Comparison of ENCODE assay signal across 11 cellular contexts in the genomic region with DNA sequence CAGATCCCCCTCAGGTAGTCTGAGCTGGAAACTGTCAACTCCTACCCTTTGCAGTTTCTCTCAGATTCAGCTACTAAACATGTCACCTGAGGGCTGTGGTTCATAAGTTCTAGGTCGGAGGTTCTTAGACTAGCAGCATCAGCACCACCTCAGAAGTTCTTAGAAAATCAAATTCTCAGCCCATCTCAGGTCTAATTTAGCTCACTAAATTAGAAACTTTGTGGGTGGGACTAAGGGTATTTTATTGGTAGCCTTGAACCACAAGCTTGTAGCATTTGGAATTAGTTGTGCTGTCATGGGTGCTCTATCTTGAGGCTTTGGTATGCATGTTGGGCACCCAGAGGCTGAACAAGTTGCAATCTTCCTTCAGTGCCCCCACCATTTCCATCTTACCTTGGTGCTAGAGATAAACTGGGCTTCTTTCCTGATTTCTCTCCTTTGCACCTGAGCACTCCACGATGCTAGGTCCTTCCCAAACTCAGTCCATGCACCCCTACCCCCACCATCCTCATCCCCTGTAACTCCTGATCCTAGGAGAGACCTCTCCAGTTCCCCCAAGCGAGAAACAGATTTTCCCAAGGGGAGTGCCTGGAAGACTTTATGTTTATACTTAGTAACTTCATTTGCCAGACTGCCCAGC. TPM values are rescaled to one million over a fixed set of nuclear protein-coding genes. Genes with fewer than 3 reads are reported as not detected.
DNase-seq lines count a peak whose midpoint lies in the region; ATAC-seq, FAIRE-seq and TF ChIP-seq lines count a peak whose summit lies in the region.
"Had no signal": no experiment of that assay in that cellular context is flagged by ENCODE, and none has a peak within 500 bp of the region (broad histone marks: within the 10 kb centered on the region; RNA-seq: fewer than 3 reads in every experiment).

No MANE protein-coding gene starts in this region.

- H4K8ac ChIP-seq in H1 (ENCODE audit: extremely low read depth, insufficient read depth, low read length) = no peak overlapping the region

- H3K18ac ChIP-seq in H1 (ENCODE audit: extremely low read depth, low read length) = no peak overlapping the region

- H3K23me2 ChIP-seq in H1 (ENCODE audit: low read depth, low read length) = no peaks in the 10 kb centered on the region

- no peak for DNase-seq in activated T-cell treated with anti-CD3 and anti-CD28 coated beads, Interleukin-2, amount 50 U/mL, for 24 hours
- no peak for DNase-seq in activated T-cell treated with anti-CD3 and anti-CD28 coated beads for 4 hours
- DNase-seq in T-cell = no peak
- no peak for DNase-seq in H1 (ENCODE audit: low read depth in 1 of 2, low spot score in 2 of 2)
- DNase-seq in stimulated activated naive B cell treated with anti-CD40 and anti-IgM and Interleukin-4, amounts not matched to agents 10 μg/mL and 1 μg/mL and 100 μg/mL, for 72 hours = no peak
- DNase-seq in T-helper 9 cell = no peak
- DNase-seq in kidney tubule cell (ENCODE audit: low spot score) = no peak
- DNase-seq: NCI-H1436, NCI-H774 had no signal

- no peak overlapping the region for H2BK5ac ChIP-seq in H1 (ENCODE audit: low read depth, low read length)

- H3K4me3 Mint-ChIP-seq in activated T-cell treated with anti-CD3 and anti-CD28 coated beads, Interleukin-2, amount 50 U/mL, for 24 hours = peak overlapping the region; percentile 26
- peak overlapping the region in 1 of 3 donors; percentile 43 for H3K4me3 Mint-ChIP-seq in T-cell
- H3K4me3 Mint-ChIP-seq in stimulated activated naive B cell treated with anti-CD40 and anti-IgM and Interleukin-4, amounts not matched to agents 10 μg/mL and 1 μg/mL and 100 μg/mL, for 72 hours = peak overlapping the region; percentile 5 to 15

- H3K4me1 ChIP-seq in H1 (replicated peaks in 1 of 4; ENCODE audit: control insufficient read depth in 3 of 4, insufficient read depth in 4 of 4, low read length in 3 of 4) = peaks cover 0 to 4% (median 2%) of the 10 kb centered on the region in 4 experiments; a peak in 2 of 7 replicates

- no peak overlapping the region for H3K9ac ChIP-seq in H1 (replicated peaks in 1 of 4; ENCODE audit: extremely low read depth in 1 of 4, low read depth in 3 of 4, low read length in 3 of 4)

- H2BK120ac ChIP-seq in H1 (replicated peaks; ENCODE audit: low read depth, low read length) = no peak overlapping the region

- no peak overlapping the region for H2BK12ac ChIP-seq in H1 (ENCODE audit: low read depth, low read length)

- no peaks in the 10 kb centered on the region for H3K27me3 Mint-ChIP-seq in activated T-cell treated with anti-CD3 and anti-CD28 coated beads, Interleukin-2, amount 50 U/mL, for 24 hours
- H3K27me3 Mint-ChIP-seq in T-cell = no peaks in the 10 kb centered on the region
- H3K27me3 Mint-ChIP-seq in stimulated activated naive B cell treated with anti-CD40 and anti-IgM and Interleukin-4, amounts not matched to agents 10 μg/mL and 1 μg/mL and 100 μg/mL, for 72 hours = no peaks in the 10 kb centered on the region

- H3K4me3 ChIP-seq in H1 (ENCODE audit: extremely low read depth in 1 of 4, insufficient read depth in 2 of 4, low read depth in 3 of 4, low read length in 4 of 4) = no peak overlapping the region

- H3K14ac ChIP-seq in H1 (ENCODE audit: insufficient read length) = no peak overlapping the region

- H3K27ac ChIP-seq in H1 (ENCODE audit: low read depth, low read length) = no peak overlapping the region

- ATAC-seq in T-cell (replicated peaks in 1 of 4) (peak in 2 of 4 experiments; percentile 15 to 18), GM21360 (IDR thresholded peaks at IDR 0.05; ENCODE audit: unreplicated experiment) (no peak)
- peak; percentile 37 to 40 for ATAC-seq in stimulated activated naive B cell treated with anti-CD40 and anti-IgM and Interleukin-4, amounts not matched to agents 10 μg/mL and 1 μg/mL and 100 μg/mL, for 72 hours (replicated peaks)
- ATAC-seq: left lobe of liver had no signal

- POLR2A ChIA-PET in T-cell (lab: Charles Lee) = interaction anchor here (0.5 to 1.4 kb wide), 6 partner anchors 18 to 383 kb away, joined by 3 to 11 read pairs (median 4); no protein-coding TSS in a partner anchor
- POLR2A ChIA-PET in H1 (lab: Charles Lee; ENCODE audit: partially characterized antibody) = no interaction called here

- H4K5ac ChIP-seq in H1 (ENCODE audit: insufficient read length, low read depth, low read length) = no peak overlapping the region

- H2BK20ac ChIP-seq in H1 (ENCODE audit: low read length) = no peak overlapping the region

- WGBS in H1 (ENCODE audit: extremely low coverage in 1 of 2, insufficient coverage in 1 of 2, insufficient read length in 1 of 2, insufficient replicate concordance in 2 of 2, low coverage in 1 of 2, low lambda C conversion rate in 2 of 2, missing lambda C conversion rate in 1 of 2), 2 experiments = 92% methylated on average over 3 of the region's 3 CpGs; no CpG with 5 or more reads in 1 of the 2 experiments

- no peak for TF ChIP-seq RAD21 in H1 (IDR thresholded peaks at IDR 0.05 in 1 of 2, conservative IDR thresholded peaks at IDR 0.05 in 1 of 2; ENCODE audit: low read depth in 2 of 2, low read length in 2 of 2)

- no peak for TF ChIP-seq POLR2A in H1 (IDR thresholded peaks at IDR 0.05; ENCODE audit: control extremely low read depth in 1 of 2, low read depth in 2 of 2, low read length in 2 of 2)

- H3K9me3 Mint-ChIP-seq in activated T-cell treated with anti-CD3 and anti-CD28 coated beads, Interleukin-2, amount 50 U/mL, for 24 hours = no peaks in the 10 kb centered on the region
- no peaks in the 10 kb centered on the region for H3K9me3 Mint-ChIP-seq in T-cell
- no peaks in the 10 kb centered on the region for H3K9me3 Mint-ChIP-seq in stimulated activated naive B cell treated with anti-CD40 and anti-IgM and Interleukin-4, amounts not matched to agents 10 μg/mL and 1 μg/mL and 100 μg/mL, for 72 hours

- H2AK5ac ChIP-seq in H1 (ENCODE audit: low read depth, low read length) = no peak overlapping the region

- no peak overlapping the region for H4K91ac ChIP-seq in H1 (replicated peaks; ENCODE audit: insufficient read length, low read length)

- peak overlapping the region; percentile 61; the same call in 1 of the 2 replicates for H2AFZ ChIP-seq in H1 (ENCODE audit: low read length)

- no peak overlapping the region for H2BK15ac ChIP-seq in H1 (ENCODE audit: low read length)

- no peaks in the 10 kb centered on the region for H3K79me1 ChIP-seq in H1 (ENCODE audit: low read depth, low read length)

- H3K23ac ChIP-seq in H1 (ENCODE audit: insufficient read length) = no peak overlapping the region

- no peak overlapping the region for H3K56ac ChIP-seq in H1 (replicated peaks; ENCODE audit: insufficient read length, low read depth, low read length)

- no peak overlapping the region for H3K4me2 ChIP-seq in H1 (ENCODE audit: insufficient read depth in 1 of 2, low read depth in 2 of 2, low read length in 2 of 2)

- FAIRE-seq in H1 (lab: Jason Lieb, UNC) = no peak

- H3K79me2 ChIP-seq in H1 (ENCODE audit: control insufficient read depth in 1 of 2, insufficient read depth in 2 of 2, low read length in 2 of 2) = no peaks in the 10 kb centered on the region

- no peaks in the 10 kb centered on the region for H3K36me3 Mint-ChIP-seq in activated T-cell treated with anti-CD3 and anti-CD28 coated beads, Interleukin-2, amount 50 U/mL, for 24 hours (ENCODE audit: low read depth)
- H3K36me3 Mint-ChIP-seq in T-cell = no peaks in the 10 kb centered on the region
- peaks cover 0 to 3% of the 10 kb centered on the region in 2 donors for H3K36me3 Mint-ChIP-seq in stimulated activated naive B cell treated with anti-CD40 and anti-IgM and Interleukin-4, amounts not matched to agents 10 μg/mL and 1 μg/mL and 100 μg/mL, for 72 hours

- no peaks in the 10 kb centered on the region for H4K20me1 ChIP-seq in H1 (replicated peaks in 1 of 2; ENCODE audit: control insufficient read depth in 1 of 2, insufficient read depth in 2 of 2, low read length in 2 of 2)

- peak overlapping the region; percentile 82 for H3K27ac Mint-ChIP-seq in activated T-cell treated with anti-CD3 and anti-CD28 coated beads, Interleukin-2, amount 50 U/mL, for 24 hours
- H3K27ac Mint-ChIP-seq in T-cell = peak overlapping the region; percentile 83 to 90
- peak overlapping the region; percentile 81 for H3K27ac Mint-ChIP-seq in stimulated activated naive B cell treated with anti-CD40 and anti-IgM and Interleukin-4, amounts not matched to agents 10 μg/mL and 1 μg/mL and 100 μg/mL, for 72 hours

- no peaks in the 10 kb centered on the region for H3K9me3 ChIP-seq in H1 (ENCODE audit: insufficient read depth in 2 of 2, low read depth in 1 of 2, low read length in 1 of 2)

- no peaks in the 10 kb centered on the region for H3K27me3 ChIP-seq in H1 (replicated peaks in 1 of 4; ENCODE audit: control insufficient read depth in 3 of 4, extremely low read depth in 1 of 4, insufficient read depth in 3 of 4, low read length in 3 of 4)

- CTCF ChIA-PET in T-cell (lab: Charles Lee) (interaction anchor here (0.6 to 9.2 kb wide), 21 partner anchors 11 to 376 kb away, joined by 3 to 111 read pairs (median 4); no protein-coding TSS in a partner anchor), H1 (lab: Charles Lee; ENCODE audit: partially characterized antibody) (interaction anchor here (0.6 to 7.3 kb wide), 14 partner anchors 9 to 369 kb away, joined by 3 to 82 read pairs (median 4); partner anchors contain the start of gene S1PR1)

- H3K4ac ChIP-seq in H1 (replicated peaks; ENCODE audit: insufficient read length, low read depth, low read length) = no peak overlapping the region

- no peak for TF ChIP-seq EP300 in H1 (IDR thresholded peaks at IDR 0.05; ENCODE audit: borderline replicate concordance in 1 of 2, low read depth in 2 of 2, low read length in 2 of 2)

- TF ChIP-seq CTCF in H1 (IDR thresholded peaks at IDR 0.05; ENCODE audit: control extremely low read depth in 1 of 3, insufficient read depth in 1 of 3, low read depth in 1 of 3, low read length in 3 of 3) = no peak

- H3K4me1 Mint-ChIP-seq in activated T-cell treated with anti-CD3 and anti-CD28 coated beads, Interleukin-2, amount 50 U/mL, for 24 hours (ENCODE audit: low read depth) = peaks cover 86% of the 10 kb centered on the region
- H3K4me1 Mint-ChIP-seq in T-cell = peaks cover 69 to 82% (median 77%) of the 10 kb centered on the region in 3 donors
- peaks cover 32 to 50% of the 10 kb centered on the region in 2 donors for H3K4me1 Mint-ChIP-seq in stimulated activated naive B cell treated with anti-CD40 and anti-IgM and Interleukin-4, amounts not matched to agents 10 μg/mL and 1 μg/mL and 100 μg/mL, for 72 hours

- H3K36me3 ChIP-seq in H1 (ENCODE audit: control insufficient read depth in 2 of 4, insufficient read depth in 4 of 4, low read length in 3 of 4) = no peaks in the 10 kb centered on the region

RNA-seq across cellular contexts. Expression of gene S1PR1, which starts 54.2 kb away (rescaled TPM):
- total RNA-seq in T-cell = 100 to 1,000 TPM; 178 to 368 (median 354) TPM
- total RNA-seq in H1 (2021; fragmentation: NEBNext Ultra II Directional; extraction: Animal tissue kit (Norgen Biotek cat#: 25700)) = 3.1 and 3.5 TPM in 2 replicates
- polyA plus RNA-seq in H1 (2011; rRNA removed) = 4.7 and 5.5 TPM in 2 replicates
- polyA plus RNA-seq in H1 (2011; cell fraction: cytosol; rRNA removed) = 3.7 TPM
- 6.2 TPM for polyA plus RNA-seq in H1 (2011; cell fraction: nucleus; rRNA removed)
- 2.0 to 3.5 TPM (median 2.6 TPM) in 4 replicates for polyA plus RNA-seq in H1 (2012, experiment 1 of 2)
- polyA plus RNA-seq in H1 (2012, experiment 2 of 2) = 1.3 TPM
- polyA plus RNA-seq in H1 (2013, experiment 1 of 2) = 3.3 TPM
- 3.7 TPM for polyA plus RNA-seq in H1 (2013, experiment 2 of 2)
- 6.7 and 8.4 TPM in 2 replicates for polyA minus RNA-seq in H1 (2011; rRNA and poly(A)+ RNA removed)
- 3.3 TPM for polyA minus RNA-seq in H1 (2011; cell fraction: cytosol; rRNA and poly(A)+ RNA removed)
- polyA minus RNA-seq in H1 (2011; cell fraction: nucleus; rRNA and poly(A)+ RNA removed) = 10.8 TPM

Comparison
In these comparisons a context has a peak if more than half of its experiments do, and no peak if none do; other contexts are left out.
1. RNA of gene S1PR1, which starts 54.2 kb away (total RNA-seq): 178 to 368 TPM in T-cell; 3.1 to 3.5 TPM in H1; every median in the first group is over 10 times any median in the second.
2. Peak in every context shown above with its lines, with median percentiles within 50 percentile points of each other: H3K27ac Mint-ChIP-seq.